ENCODE assay signal across 31 cellular contexts in the genomic region with DNA sequence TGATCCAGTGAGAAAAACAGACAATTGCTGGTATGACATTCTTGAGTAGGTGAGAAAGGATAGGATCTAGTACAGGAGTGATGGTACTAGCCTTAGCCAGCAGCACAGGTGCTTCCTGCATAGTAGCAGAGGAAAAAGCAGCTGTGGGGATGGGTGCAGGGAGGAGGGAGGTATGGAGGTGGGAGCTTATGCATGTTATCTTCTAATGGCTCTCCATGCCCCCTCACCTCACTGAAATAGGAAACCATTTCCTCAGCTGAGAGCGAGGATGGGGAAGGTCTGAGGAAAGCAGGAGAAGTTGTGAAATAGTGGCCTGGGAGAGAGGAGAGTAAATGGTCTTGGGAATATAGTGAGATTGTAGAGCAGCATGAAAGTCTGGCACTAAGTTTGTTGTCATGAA.
"Had no signal": no experiment of that assay in that cellular context is flagged by ENCODE, and none has a peak within 500 bp of the region (broad histone marks: within the 10 kb centered on the region; RNA-seq: fewer than 3 reads in every experiment).

No MANE protein-coding gene starts in this region.

- ATAC-seq: activated T-cell treated with anti-CD3 and anti-CD28 coated beads, Interleukin-2, amount 50 U/mL, for 4 hours; activated T-helper 17 cell treated with anti-CD3 and anti-CD28 coated beads, Interleukin-2, amount 50 U/mL, for 72 hours; foreskin keratinocyte; gastroesophageal sphincter; heart right ventricle had no signal

- H3K4me3 Mint-ChIP-seq: activated CD4-positive, alpha-beta memory T cell treated with anti-CD3 and anti-CD28 coated beads, Interleukin-2, amount 10 ng/mL, durations not matched to agents 7 days and 5 days; activated CD4-positive, alpha-beta T cell treated with anti-CD3 and anti-CD28 coated beads, Interleukin-2, amount 10 ng/mL, durations not matched to agents 7 days and 5 days; activated naive CD8-positive, alpha-beta T cell; activated T-cell treated with anti-CD3 and anti-CD28 coated beads, Interleukin-2, amount 50 U/mL, for 4 hours; activated T-helper 17 cell treated with anti-CD3 and anti-CD28 coated beads, Interleukin-2, amount 50 U/mL, for 72 hours; brain; dendritic cell treated with granulocyte-macrophage colony-stimulating factor and Interleukin-4, amounts not matched to agents 40 ng/mL and 50 ng/mL, for 4 days had no signal

- H3K27me3 ChIP-seq: cardiac muscle cell, colonic mucosa, esophagus muscularis mucosa, foreskin keratinocyte, gastroesophageal sphincter had no signal

- H3K27me3 Mint-ChIP-seq: activated CD4-positive, alpha-beta memory T cell treated with anti-CD3 and anti-CD28 coated beads, Interleukin-2, amount 10 ng/mL, durations not matched to agents 7 days and 5 days; activated CD4-positive, alpha-beta T cell treated with anti-CD3 and anti-CD28 coated beads, Interleukin-2, amount 10 ng/mL, durations not matched to agents 7 days and 5 days; activated naive CD8-positive, alpha-beta T cell; activated T-helper 17 cell treated with anti-CD3 and anti-CD28 coated beads, Interleukin-2, amount 50 U/mL, for 72 hours; brain; dendritic cell treated with granulocyte-macrophage colony-stimulating factor and Interleukin-4, amounts not matched to agents 40 ng/mL and 50 ng/mL, for 4 days had no signal

- DNase-seq: activated CD4-positive, alpha-beta memory T cell treated with anti-CD3 and anti-CD28 coated beads, Interleukin-2, amount 10 ng/mL, durations not matched to agents 7 days and 5 days; activated CD4-positive, alpha-beta T cell treated with anti-CD3 and anti-CD28 coated beads for 1 hour; activated CD4-positive, alpha-beta T cell treated with anti-CD3 and anti-CD28 coated beads for 4 hours; activated CD4-positive, alpha-beta T cell treated with anti-CD3 and anti-CD28 coated beads, Interleukin-2, amount 10 ng/mL, durations not matched to agents 7 days and 5 days; activated CD4-positive, alpha-beta T cell treated with anti-CD3 and anti-CD28 coated beads, Interleukin-2, amount 50 U/mL, for 4 hours; activated CD8-positive, alpha-beta memory T cell treated with anti-CD3 and anti-CD28 coated beads, Interleukin-2, amount 50 U/mL, for 48 hours; activated effector memory CD4-positive, alpha-beta T cell treated with Interleukin-2 at 50 U/mL for 16 hours; activated gamma-delta T cell treated with Interleukin-2 at 50 U/mL for 16 hours; activated naive CD4-positive, alpha-beta T cell treated with anti-CD3 and anti-CD28 coated beads, Interleukin-2, amount 50 U/mL, for 16 hours; activated naive CD4-positive, alpha-beta T cell treated with Interleukin-2 at 50 U/mL for 16 hours; activated T-cell treated with anti-CD3 and anti-CD28 coated beads for 4 hours; activated T-cell treated with anti-CD3 and anti-CD28 coated beads, Interleukin-2, amount 50 U/mL, for 4 hours; amygdala; aorta; central memory CD4-positive, alpha-beta T cell; cerebellar nuclear complex; colonic mucosa; dorsolateral prefrontal cortex; effector memory CD4-positive, alpha-beta T cell; erythroblast; foreskin keratinocyte; heart right ventricle; T-helper 2 cell had no signal

- H3K27ac ChIP-seq: breast epithelium, cardiac muscle cell, colonic mucosa, dorsolateral prefrontal cortex, esophagus muscularis mucosa, foreskin keratinocyte, gastroesophageal sphincter, heart right ventricle had no signal

- H3K36me3 ChIP-seq: breast epithelium, cardiac muscle cell, colonic mucosa, esophagus muscularis mucosa, gastroesophageal sphincter, heart right ventricle had no signal

- H3K4me1 ChIP-seq: breast epithelium, colonic mucosa had no signal

- H3K27ac Mint-ChIP-seq: activated CD4-positive, alpha-beta memory T cell treated with anti-CD3 and anti-CD28 coated beads, Interleukin-2, amount 10 ng/mL, durations not matched to agents 7 days and 5 days; activated CD4-positive, alpha-beta T cell treated with anti-CD3 and anti-CD28 coated beads, Interleukin-2, amount 10 ng/mL, durations not matched to agents 7 days and 5 days; activated naive CD8-positive, alpha-beta T cell; activated T-helper 17 cell treated with anti-CD3 and anti-CD28 coated beads, Interleukin-2, amount 50 U/mL, for 72 hours; brain; dendritic cell treated with granulocyte-macrophage colony-stimulating factor and Interleukin-4, amounts not matched to agents 40 ng/mL and 50 ng/mL, for 4 days had no signal

- H3K4me1 Mint-ChIP-seq: activated CD4-positive, alpha-beta T cell treated with anti-CD3 and anti-CD28 coated beads, Interleukin-2, amount 10 ng/mL, durations not matched to agents 7 days and 5 days; activated T-helper 17 cell treated with anti-CD3 and anti-CD28 coated beads, Interleukin-2, amount 50 U/mL, for 72 hours had no signal

- H3K9me3 Mint-ChIP-seq: activated CD4-positive, alpha-beta memory T cell treated with anti-CD3 and anti-CD28 coated beads, Interleukin-2, amount 10 ng/mL, durations not matched to agents 7 days and 5 days; activated CD4-positive, alpha-beta T cell treated with anti-CD3 and anti-CD28 coated beads, Interleukin-2, amount 10 ng/mL, durations not matched to agents 7 days and 5 days; activated T-cell treated with anti-CD3 and anti-CD28 coated beads, Interleukin-2, amount 50 U/mL, for 4 hours; activated T-helper 17 cell treated with anti-CD3 and anti-CD28 coated beads, Interleukin-2, amount 50 U/mL, for 72 hours; dendritic cell treated with granulocyte-macrophage colony-stimulating factor and Interleukin-4, amounts not matched to agents 40 ng/mL and 50 ng/mL, for 4 days had no signal

- H3K36me3 Mint-ChIP-seq: activated naive CD8-positive, alpha-beta T cell had no signal

- H3K9me3 ChIP-seq: breast epithelium, colonic mucosa, esophagus muscularis mucosa, gastroesophageal sphincter, heart right ventricle had no signal

- H3K4me3 ChIP-seq: breast epithelium, cardiac muscle cell, colonic mucosa, dorsolateral prefrontal cortex, esophagus muscularis mucosa, gastroesophageal sphincter, heart right ventricle had no signal
